1 cellular context compared by ENCODE assay signal in genomic region chr19:5697022-5697889, GRCh38.
TF ChIP-seq lines count a peak whose summit lies in the region.

No MANE protein-coding gene starts in this region.

TF ChIP-seq in HEK293, 187 proteins besides CTCF, POLR2A, EP300 and RAD21 (continued from another document):
- TF ChIP-seq ZNF692 (tag by site-specific recombination; IDR thresholded peaks at IDR 0.05), result peak; percentile 50
- TF ChIP-seq ZNF366 (tag by site-specific recombination; conservative IDR thresholded peaks at IDR 0.05), result peak; percentile 86
- no peak for TF ChIP-seq REST (tag by site-specific recombination; IDR thresholded peaks at IDR 0.05)
- TF ChIP-seq ZNF214 (tag by site-specific recombination; IDR thresholded peaks at IDR 0.05; ENCODE audit: borderline replicate concordance), result no peak
- TF ChIP-seq BCL11A (tag by site-specific recombination; IDR thresholded peaks at IDR 0.05; ENCODE audit: low read depth), result peak; percentile 69
- no peak for TF ChIP-seq ZNF148 (tag by site-specific recombination; IDR thresholded peaks at IDR 0.05; ENCODE audit: borderline replicate concordance)
- TF ChIP-seq ZNF391 (tag by site-specific recombination; IDR thresholded peaks at IDR 0.05; ENCODE audit: borderline replicate concordance, low read depth), result peak; percentile 68; the same call in 1 of the 2 replicates
- TF ChIP-seq ZNF16 (tag by site-specific recombination; IDR thresholded peaks at IDR 0.05; ENCODE audit: low read depth), result peak; percentile 41; the same call in 1 of the 2 replicates
- TF ChIP-seq ZIC2 (tag by site-specific recombination; IDR thresholded peaks at IDR 0.05), result 0 out of 2 replicates have a peak, but pooled peaks have one; percentile 6
- peak; percentile 46 for TF ChIP-seq ZNF639 (tag by site-specific recombination; IDR thresholded peaks at IDR 0.05)
